11 cellular contexts compared by ENCODE assay signal in the genomic region with DNA sequence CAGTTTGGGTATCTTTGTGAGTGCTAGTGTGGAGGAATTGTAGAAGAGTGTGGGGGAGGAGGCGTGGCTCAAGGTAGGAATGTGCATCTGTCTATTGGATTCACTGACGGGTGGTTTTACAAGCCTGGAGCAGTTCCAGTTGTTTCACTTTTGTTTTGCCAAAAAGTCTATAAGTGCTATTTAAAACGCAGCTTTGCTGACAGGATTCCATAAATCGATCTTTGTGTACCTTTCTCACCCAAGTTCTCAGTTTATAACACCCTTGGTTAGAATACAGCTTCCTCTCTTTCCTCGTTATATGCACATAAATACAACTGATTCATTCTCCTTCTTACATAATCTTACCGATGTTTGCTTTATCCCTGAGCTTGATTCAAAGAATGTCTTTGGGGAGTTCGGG.
DNase-seq lines count a peak whose midpoint lies in the region; ATAC-seq lines count a peak whose summit lies in the region.
"Had no signal": no experiment of that assay in that cellular context is flagged by ENCODE, and none has a peak within 500 bp of the region (broad histone marks: within the 10 kb centered on the region; RNA-seq: fewer than 3 reads in every experiment).

No MANE protein-coding gene starts in this region.

- H3K36me3 ChIP-seq in SJCRH30 (no peaks in the 10 kb centered on the region), stomach smooth muscle (ENCODE audit: control insufficient read depth in 2 of 2, insufficient read depth in 2 of 2, low read length in 2 of 2) (no peaks in the 10 kb centered on the region)

- H3K4me3 ChIP-seq in SJCRH30 (peak overlapping the region; percentile 40), stomach smooth muscle (ENCODE audit: low read length in 2 of 2) (peak overlapping the region; percentile 59 to 64)

- no peak for ATAC-seq in HG02678 (IDR thresholded peaks at IDR 0.05; ENCODE audit: unreplicated experiment)

- H3K27ac ChIP-seq in SJCRH30 (peak overlapping the region; percentile 15), stomach smooth muscle (ENCODE audit: low read length) (no peak overlapping the region)
- H3K27ac ChIP-seq: skin epidermis had no signal

- H3K4me1 ChIP-seq in SJCRH30 (peaks cover 42% of the 10 kb centered on the region), stomach smooth muscle (ENCODE audit: control insufficient read depth, insufficient read depth, low read length) (peaks cover 3% of the 10 kb centered on the region)

- peak; percentile 2 for DNase-seq in HPDE6-E6E7 (ENCODE audit: extremely low spot score)
- peak; percentile 53 to 77 for DNase-seq in SJCRH30
- DNase-seq in inferior parietal cortex (ENCODE audit: extremely low spot score) = peak; percentile 23
- DNase-seq in mucosa of gallbladder (ENCODE audit: low spot score) = no peak
- no peak for DNase-seq in CD1c-positive myeloid dendritic cell (ENCODE audit: extremely low spot score)
- DNase-seq: activated CD8-positive, alpha-beta memory T cell treated with anti-CD3 and anti-CD28 coated beads, Interleukin-2, amount 50 U/mL, for 48 hours; NCI-H748 treated with DMSO at 0.1 percent for 48 hours; T-helper 9 cell had no signal

- no peak overlapping the region for H3K9ac ChIP-seq in stomach smooth muscle (ENCODE audit: low read length in 2 of 2)

- H3K9me3 ChIP-seq in SJCRH30 (replicated peaks) = no peaks in the 10 kb centered on the region
- no peaks in the 10 kb centered on the region for H3K9me3 ChIP-seq in stomach smooth muscle (ENCODE audit: control insufficient read depth in 2 of 2, low read length in 2 of 2)

- no peaks in the 10 kb centered on the region for H3K27me3 ChIP-seq in SJCRH30
- H3K27me3 ChIP-seq in stomach smooth muscle (ENCODE audit: control insufficient read depth in 1 of 2, insufficient read depth in 2 of 2, low read length in 2 of 2) = no peaks in the 10 kb centered on the region

Comparison
In these comparisons a context has a peak if more than half of its experiments do, and no peak if none do; other contexts are left out.
1. DNase-seq: peak in HPDE6-E6E7 (single experiment), SJCRH30 (2 of 2) and inferior parietal cortex (single experiment); none in mucosa of gallbladder (single experiment) and CD1c-positive myeloid dendritic cell (single experiment).